Comparison of ENCODE assay signal across 26 cellular contexts in the genomic region with DNA sequence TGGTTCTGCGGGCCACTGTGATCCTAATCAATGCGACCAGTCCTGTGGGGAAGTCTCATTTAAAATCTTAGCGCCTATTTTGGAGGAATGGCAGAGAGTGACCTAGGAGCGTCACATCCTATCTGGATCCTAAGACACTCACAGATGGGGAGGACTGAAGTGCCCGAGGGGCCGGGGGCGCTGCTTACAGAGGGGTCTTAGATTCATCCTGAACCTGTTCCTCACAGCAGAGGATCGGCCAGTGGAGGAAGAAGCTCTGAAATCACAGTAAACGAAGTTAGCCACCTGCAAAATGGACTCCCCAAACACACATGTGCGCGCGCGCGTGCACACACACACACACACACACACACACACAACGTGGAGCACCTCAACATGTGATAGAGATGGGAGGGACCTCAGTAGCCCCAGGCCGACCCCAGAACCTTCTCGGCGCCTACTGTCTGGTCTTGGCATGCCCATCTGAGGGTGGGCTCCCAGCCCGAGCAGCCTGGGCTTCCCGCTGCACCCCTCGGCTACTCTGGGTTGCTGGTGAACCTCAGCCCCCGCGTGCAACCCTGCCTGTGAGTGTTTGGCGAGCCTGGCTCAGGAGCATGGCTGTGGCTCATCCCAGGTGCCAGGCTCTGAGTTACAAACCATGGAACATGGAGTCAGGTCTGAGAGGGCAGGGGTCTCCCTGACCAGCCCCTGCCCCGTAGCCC.
"Had no signal": no experiment of that assay in that cellular context is flagged by ENCODE, and none has a peak within 500 bp of the region (broad histone marks: within the 10 kb centered on the region; RNA-seq: fewer than 3 reads in every experiment).

No MANE protein-coding gene starts in this region.

- ATAC-seq: activated CD4-positive, CD25-positive, alpha-beta regulatory T cell treated with anti-CD3 and anti-CD28 coated beads, Interleukin-2, amount 50 U/mL, for 24 hours; activated CD8-positive, alpha-beta T cell treated with anti-CD3 and anti-CD28 coated beads, Interleukin-2, amount 10 ng/mL, durations not matched to agents 7 days and 5 days; activated T-cell treated with anti-CD3 and anti-CD28 coated beads, Interleukin-2, amount 50 U/mL, for 4 hours; Panc1; SK-N-SH treated with all-trans-retinoic acid at 6 μM for 48 hours had no signal

- H3K4me3 ChIP-seq: cardiac muscle cell, SJSA1 had no signal

- H3K27ac ChIP-seq: brain microvascular endothelial cell, cardiac muscle cell, KMS-11, RWPE1, SJSA1 had no signal

- DNase-seq: activated CD4-positive, alpha-beta T cell treated with anti-CD3 and anti-CD28 coated beads for 48 hours; activated CD4-positive, alpha-beta T cell treated with anti-CD3 and anti-CD28 coated beads, Interleukin-2, amount 50 U/mL, for 4 hours; activated CD8-positive, alpha-beta memory T cell treated with anti-CD3 and anti-CD28 coated beads, Interleukin-2, amount 50 U/mL, for 48 hours; activated CD8-positive, alpha-beta T cell treated with anti-CD3 and anti-CD28 coated beads, Interleukin-2, amount 10 ng/mL, durations not matched to agents 7 days and 5 days; activated gamma-delta T cell treated with Interleukin-2 at 50 U/mL for 16 hours; activated naive CD8-positive, alpha-beta T cell treated with anti-CD3 and anti-CD28 coated beads for 36 hours; activated T-cell treated with anti-CD3 and anti-CD28 coated beads, Interleukin-2, amount 50 U/mL, for 4 hours; brain microvascular endothelial cell; NCI-H1092; NCI-H1417; NCI-H1930; NCI-H2171; NCI-H226; NCI-H510A; NCI-H526 treated with DMSO at 0.1 percent for 48 hours; NCI-H82; OCI-M1; SHP77; SW 1271 had no signal

- H3K9me3 ChIP-seq: SJSA1 had no signal

- H3K27me3 ChIP-seq: brain microvascular endothelial cell, cardiac muscle cell had no signal

- H3K36me3 ChIP-seq: brain microvascular endothelial cell, cardiac muscle cell, SJSA1 had no signal

- H3K4me1 ChIP-seq: SJSA1 had no signal
